ENCODE assay signal across 12 cellular contexts in genomic region chrX:72382199-72382590, GRCh38.
DNase-seq lines count a peak whose midpoint lies in the region; ATAC-seq, FAIRE-seq and TF ChIP-seq lines count a peak whose summit lies in the region.
"Had no signal": no experiment of that assay in that cellular context is flagged by ENCODE, and none has a peak within 500 bp of the region (broad histone marks: within the 10 kb centered on the region; RNA-seq: fewer than 3 reads in every experiment).

No MANE protein-coding gene starts in this region.

- no peak overlapping the region for H2AFZ ChIP-seq in Loucy (ENCODE audit: low read length)
- no peak overlapping the region for H2AFZ ChIP-seq in GM23248

- peak overlapping the region; percentile 36 for H3K4me2 ChIP-seq in Loucy (ENCODE audit: low read depth, low read length, poor library complexity, severe bottlenecking)
- H3K4me2 ChIP-seq in GM23248 (ENCODE audit: unreplicated experiment) = no peak overlapping the region

- in situ Hi-C loops in GM23248 (cut with MboI) = no loop called here

- no peaks in the 10 kb centered on the region for H3K27me3 ChIP-seq in Loucy (ENCODE audit: insufficient read depth, low read length, poor library complexity, severe bottlenecking)
- peaks cover 0 to 21% (median 0%) of the 10 kb centered on the region in 7 donors for H3K27me3 ChIP-seq in heart right ventricle
- no peaks in the 10 kb centered on the region for H3K27me3 ChIP-seq in small intestine (ENCODE audit: control insufficient read depth in 2 of 2, insufficient read depth in 2 of 2, low read length in 2 of 2)
- no peaks in the 10 kb centered on the region for H3K27me3 ChIP-seq in GM23248 (replicated peaks; ENCODE audit: insufficient read depth)

- H3K4me1 ChIP-seq in Loucy (ENCODE audit: insufficient read depth, low read length, poor library complexity, severe bottlenecking) (peaks cover 13% of the 10 kb centered on the region), heart right ventricle (peaks cover 0 to 12% (median 0%) of the 10 kb centered on the region in 9 donors), small intestine (ENCODE audit: control insufficient read depth in 2 of 2, insufficient read depth in 1 of 2, low read depth in 1 of 2, low read length in 1 of 2) (no peaks in the 10 kb centered on the region), GM23248 (ENCODE audit: insufficient read depth) (no peaks in the 10 kb centered on the region)

- ATAC-seq in heart right ventricle (peak; percentile 17 to 96 (median 89)), HG03457 (IDR thresholded peaks at IDR 0.05; ENCODE audit: unreplicated experiment) (no peak), GM18502 (IDR thresholded peaks at IDR 0.05; ENCODE audit: poor library complexity, unreplicated experiment) (no peak)
- ATAC-seq: T-helper 17 cell had no signal

- 29 to 30% methylated on average over 4 of the region's 4 CpGs for WGBS in heart right ventricle, 2 donors
- WGBS in small intestine, 3 donors = 12 to 29% (median 29%) methylated on average over 4 of the region's 4 CpGs
- 40 to 47% methylated on average over 4 of the region's 4 CpGs for WGBS in GM23248 (ENCODE audit: low coverage in 1 of 2, low lambda C conversion rate in 2 of 2, missing lambda C conversion rate in 2 of 2), 2 experiments

- H4K20me1 ChIP-seq in Loucy (ENCODE audit: insufficient read depth, low read length, poor library complexity, severe bottlenecking) (no peaks in the 10 kb centered on the region), GM23248 (ENCODE audit: insufficient read depth) (no peaks in the 10 kb centered on the region)

- no peaks in the 10 kb centered on the region for H3F3A ChIP-seq in Loucy (ENCODE audit: low read depth)
- H3F3A ChIP-seq in GM23248 (ENCODE audit: insufficient read depth) = no peaks in the 10 kb centered on the region

- peak overlapping the region in 1 of 10 donors; percentile 48 for H3K27ac ChIP-seq in heart right ventricle
- no peak overlapping the region for H3K27ac ChIP-seq in small intestine (ENCODE audit: low read depth in 1 of 2, low read length in 1 of 2)
- H3K27ac ChIP-seq in GM23248 = no peak overlapping the region
- H3K27ac ChIP-seq: thoracic aorta had no signal

- FAIRE-seq in small intestine (lab: Jason Lieb, UNC) = no peak
- FAIRE-seq: GM18507 had no signal

- H3K79me2 ChIP-seq in Loucy (ENCODE audit: insufficient read depth, low read length) (no peaks in the 10 kb centered on the region), GM23248 (ENCODE audit: insufficient read depth) (no peaks in the 10 kb centered on the region)

- H3K9ac ChIP-seq in Loucy (ENCODE audit: low read depth, low read length, poor library complexity, severe bottlenecking) (no peak overlapping the region), GM23248 (no peak overlapping the region)

- intact Hi-C loops in heart right ventricle (cut with DNase I) = loop anchor here in 1 of 10 donors (10.0 kb wide), 1 partner anchor 163 kb away; no protein-coding TSS in a partner anchor

- H3K9me2 ChIP-seq in Loucy (replicated peaks; ENCODE audit: low read depth, low read length) (no peaks in the 10 kb centered on the region), GM23248 (ENCODE audit: insufficient read depth) (no peaks in the 10 kb centered on the region)

- H3K4me3 ChIP-seq in Loucy (ENCODE audit: low read length, poor library complexity, severe bottlenecking) = no peak overlapping the region
- no peak overlapping the region for H3K4me3 ChIP-seq in heart right ventricle
- no peak overlapping the region for H3K4me3 ChIP-seq in small intestine (ENCODE audit: low read depth in 1 of 2, low read length in 2 of 2)
- no peak overlapping the region for H3K4me3 ChIP-seq in GM23248
- H3K4me3 ChIP-seq: thoracic aorta had no signal

- DNase-seq in OCI-M1 (lab: John Stamatoyannopoulos, UW) (peak; percentile 83), heart right ventricle (peak in 1 of 2 donors; percentile 23), small intestine (peak; percentile 0), GM23248 (no peak)
- DNase-seq: activated CD4-positive, alpha-beta T cell treated with anti-CD3 and anti-CD28 coated beads for 4 hours; activated T-cell treated with anti-CD3 and anti-CD28 coated beads for 4 hours; T-helper 17 cell had no signal

- no peaks in the 10 kb centered on the region for H3K9me3 ChIP-seq in Loucy (ENCODE audit: insufficient read depth, low read depth, low read length)
- no peaks in the 10 kb centered on the region for H3K9me3 ChIP-seq in heart right ventricle
- no peaks in the 10 kb centered on the region for H3K9me3 ChIP-seq in small intestine (ENCODE audit: control insufficient read depth, low read depth)
- no peaks in the 10 kb centered on the region for H3K9me3 ChIP-seq in GM23248 (ENCODE audit: low read depth)
- H3K9me3 ChIP-seq: thoracic aorta had no signal

- H3K36me3 ChIP-seq in Loucy (ENCODE audit: insufficient read depth, low read length) (no peaks in the 10 kb centered on the region), heart right ventricle (no peaks in the 10 kb centered on the region), small intestine (ENCODE audit: control insufficient read depth in 2 of 2, insufficient read depth in 2 of 2, low read length in 2 of 2) (no peaks in the 10 kb centered on the region), GM23248 (ENCODE audit: low read depth) (no peaks in the 10 kb centered on the region)
- H3K36me3 ChIP-seq: thoracic aorta had no signal

- TF ChIP-seq CTCF in Loucy (conservative IDR thresholded peaks at IDR 0.05; ENCODE audit: low read length) (no peak), heart right ventricle (IDR thresholded peaks at IDR 0.05) (no peak)

Comparison
In these comparisons a context has a peak if more than half of its experiments do, and no peak if none do; other contexts are left out.
1. ATAC-seq: peak in heart right ventricle (8 of 8); none in HG03457 (single experiment) and GM18502 (single experiment).